Comparison of ENCODE assay signal across 23 cellular contexts in genomic region chr18:78828131-78828530, GRCh38.
"Had no signal": no experiment of that assay in that cellular context is flagged by ENCODE, and none has a peak within 500 bp of the region (broad histone marks: within the 10 kb centered on the region; RNA-seq: fewer than 3 reads in every experiment).

No MANE protein-coding gene starts in this region.

- H3K4me3 ChIP-seq: colonic mucosa, esophagus squamous epithelium, gastrocnemius medialis, heart right ventricle, left lung, lower lobe of right lung had no signal

- H3K36me3 ChIP-seq: colonic mucosa, esophagus squamous epithelium, gastrocnemius medialis, heart right ventricle, left lung, lower lobe of right lung had no signal

- H3K9me3 ChIP-seq: colonic mucosa, esophagus squamous epithelium, gastrocnemius medialis, heart right ventricle, left lung, lower lobe of right lung had no signal

- H3K27me3 ChIP-seq: colonic mucosa, gastrocnemius medialis had no signal

- H3K4me1 ChIP-seq: colonic mucosa, esophagus squamous epithelium, gastrocnemius medialis, heart right ventricle, left lung, lower lobe of right lung had no signal

- H3K27ac Mint-ChIP-seq: dendritic cell treated with granulocyte-macrophage colony-stimulating factor and Interleukin-4, amounts not matched to agents 40 ng/mL and 50 ng/mL, for 4 days; effector memory CD8-positive, alpha-beta T cell; endodermal cell had no signal

- DNase-seq: colonic mucosa; cortex of kidney; effector CD8-positive, alpha-beta T cell; effector memory CD8-positive, alpha-beta T cell; endodermal cell; erythroblast; esophagus squamous epithelium; foreskin fibroblast; foreskin melanocyte; gastrocnemius medialis; glutamatergic neuron; head of caudate nucleus; heart right ventricle; hippocampal formation; left cardiac atrium; left ventricle myocardium superior; lower lobe of right lung; mesenchymal stem cell; midbrain had no signal

- H3K9me3 Mint-ChIP-seq: dendritic cell treated with granulocyte-macrophage colony-stimulating factor and Interleukin-4, amounts not matched to agents 40 ng/mL and 50 ng/mL, for 4 days; endodermal cell had no signal

- ATAC-seq: effector memory CD8-positive, alpha-beta T cell; esophagus mucosa; gastrocnemius medialis; heart right ventricle; left cardiac atrium; left lung; left ventricle myocardium superior had no signal

- H3K27ac ChIP-seq: colonic mucosa, epithelial cell of prostate, esophagus squamous epithelium, gastrocnemius medialis, heart right ventricle, left lung, lower lobe of right lung had no signal

- H3K4me3 Mint-ChIP-seq: dendritic cell treated with granulocyte-macrophage colony-stimulating factor and Interleukin-4, amounts not matched to agents 40 ng/mL and 50 ng/mL, for 4 days; effector memory CD8-positive, alpha-beta T cell; endodermal cell had no signal
